13 cellular contexts compared by ENCODE assay signal in the genomic region with DNA sequence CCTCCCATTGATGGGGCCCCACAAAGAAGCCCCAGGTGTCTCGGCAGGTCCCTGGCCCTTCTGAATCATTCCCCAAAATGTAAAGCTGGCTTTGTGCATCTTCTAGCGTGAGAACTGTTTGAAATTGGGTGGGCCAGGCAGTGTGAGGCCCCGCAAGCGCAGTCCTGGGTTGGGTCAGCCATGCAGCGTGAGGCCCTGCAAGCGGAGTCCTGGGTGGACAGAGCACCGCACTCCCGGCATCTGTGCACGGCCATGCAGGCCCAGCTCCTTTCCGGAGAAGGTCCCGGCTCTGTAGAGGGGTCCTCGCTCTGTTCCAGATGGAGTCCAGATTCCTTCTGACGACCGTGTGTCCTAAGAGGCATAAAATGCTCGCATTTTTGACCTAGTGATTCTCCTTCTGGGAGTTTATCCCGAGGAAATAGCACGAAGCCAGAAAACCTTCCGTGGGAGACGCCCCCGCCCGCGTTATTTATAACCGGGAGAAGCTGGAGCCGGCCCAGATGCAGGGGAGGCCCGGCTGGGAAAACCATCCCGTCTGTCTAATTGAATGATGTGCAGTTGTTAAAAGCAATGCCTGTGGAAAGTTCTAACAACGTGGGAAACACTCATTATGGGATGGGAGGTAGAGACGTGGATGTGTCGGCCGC. TPM values are rescaled to one million over a fixed set of nuclear protein-coding genes. Genes with fewer than 3 reads are reported as not detected.
DNase-seq lines count a peak whose midpoint lies in the region; ATAC-seq, FAIRE-seq and TF ChIP-seq lines count a peak whose summit lies in the region.
"Had no signal": no experiment of that assay in that cellular context is flagged by ENCODE, and none has a peak within 500 bp of the region (broad histone marks: within the 10 kb centered on the region; RNA-seq: fewer than 3 reads in every experiment).

No MANE protein-coding gene starts in this region.

- FAIRE-seq in endometrium (lab: Jason Lieb, UNC), result peak; percentile 86

- H3K9me3 ChIP-seq in lung (ENCODE audit: control insufficient read depth in 2 of 2, insufficient read depth in 1 of 2, low read length in 1 of 2) (no peaks in the 10 kb centered on the region), A673 (ENCODE audit: low read depth, low read length, poor library complexity, severe bottlenecking) (no peaks in the 10 kb centered on the region)

- peak overlapping the region; percentile 75 for H3K27ac ChIP-seq in HL-60 (replicated peaks)
- H3K27ac ChIP-seq in lung (ENCODE audit: low read depth in 1 of 2, low read length in 1 of 2), result peak overlapping the region; percentile 43 to 79
- H3K27ac ChIP-seq in skin epidermis, result peak overlapping the region in 17 of 21 experiments; percentile 29 to 83 (median 55)
- no peak overlapping the region for H3K27ac ChIP-seq in A673 (ENCODE audit: low read depth, low read length, poor library complexity, severe bottlenecking)
- H3K27ac ChIP-seq: C4-2B, SJSA1 had no signal

- ATAC-seq in lung (ENCODE audit: insufficient read depth, low FRiP score) (no peak), HG03378 (IDR thresholded peaks at IDR 0.05; ENCODE audit: unreplicated experiment) (no peak)
- ATAC-seq: HCT116 had no signal

- CTCF ChIA-PET in A673 (lab: Charles Lee), result no interaction called here

- H3K4me3 ChIP-seq in HL-60 (replicated peaks; ENCODE audit: insufficient read depth, low read length) (no peak overlapping the region), lung (no peak overlapping the region), skin epidermis (no peak overlapping the region), A673 (ENCODE audit: low read depth, low read length, poor library complexity, severe bottlenecking) (no peak overlapping the region)
- H3K4me3 ChIP-seq: SJSA1 had no signal

- WGBS in lung, 2 donors, result 62 to 75% methylated on average over 29 to 30 of the region's 30 CpGs

- H3K27me3 ChIP-seq in HL-60 (ENCODE audit: insufficient read depth, poor library complexity, severe bottlenecking), result no peaks in the 10 kb centered on the region
- no peaks in the 10 kb centered on the region for H3K27me3 ChIP-seq in lung (ENCODE audit: control insufficient read depth, insufficient read depth)
- H3K27me3 ChIP-seq in A673 (replicated peaks; ENCODE audit: insufficient read depth, low read depth, low read length, poor library complexity), result no peaks in the 10 kb centered on the region
- H3K27me3 ChIP-seq: SJSA1 had no signal

- H3K4me1 ChIP-seq in lung (ENCODE audit: control insufficient read depth in 2 of 2, insufficient read depth in 2 of 2, low read length in 2 of 2) (peaks cover 14 to 34% of the 10 kb centered on the region in 2 donors), A673 (ENCODE audit: insufficient read depth, low read length, poor library complexity, severe bottlenecking) (peaks cover 3% of the 10 kb centered on the region)

- no peak for DNase-seq in HL-60 (ENCODE audit: low read depth in 1 of 2, low spot score in 1 of 2)
- no peak for DNase-seq in lung (ENCODE audit: low spot score)
- DNase-seq in A673 (ENCODE audit: low spot score), result no peak
- DNase-seq in H4 (ENCODE audit: low spot score), result no peak
- no peak for DNase-seq in NCI-H1048 (lab: John Stamatoyannopoulos, UW)
- DNase-seq: activated CD4-positive, CD25-positive, alpha-beta regulatory T cell treated with anti-CD3 and anti-CD28 coated beads, Interleukin-2, amount 50 U/mL, for 72 hours; activated effector memory CD4-positive, alpha-beta T cell treated with Interleukin-2 at 50 U/mL for 16 hours had no signal

- no TSS peak for BruUV-seq in A673 (replicated peaks; lab: Mats Ljungman, UMichigan)

- TF ChIP-seq CTCF in HL-60 (IDR thresholded peaks at IDR 0.05; ENCODE audit: insufficient read depth, low read length), result no peak
- TF ChIP-seq CTCF in lung (IDR thresholded peaks at IDR 0.05; ENCODE audit: control extremely low read depth, extremely low read depth), result no peak
- TF ChIP-seq CTCF in A673 (conservative IDR thresholded peaks at IDR 0.05; ENCODE audit: low read depth, low read length), result no peak

- POLR2A ChIA-PET in A673 (lab: Charles Lee; ENCODE audit: low non-redundant PET), result no interaction called here

- intact Hi-C loops in A673 (cut with micrococcal nuclease; ENCODE audit: unreplicated experiment), result no loop called here

- no peaks in the 10 kb centered on the region for H3K36me3 ChIP-seq in lung (ENCODE audit: control insufficient read depth in 2 of 2, insufficient read depth in 2 of 2, low read length in 2 of 2)
- H3K36me3 ChIP-seq in A673 (ENCODE audit: insufficient read depth, low read length, poor library complexity, severe bottlenecking), result no peaks in the 10 kb centered on the region

RNA-seq across cellular contexts. Expression of a gene that starts 19.4 kb away (rescaled TPM):
- total RNA-seq in lung (100 to 1,000 TPM in 1 of 2 donors, 10 to 100 TPM in 1; 64.3 to 101 TPM), A673 (2021) (37.2 and 50.2 TPM in 2 replicates)
- polyA plus RNA-seq in lung, result 10 to 100 TPM; 23.9 to 24.7 TPM
- 2.4 and 3.2 TPM in 2 replicates for total RNA-seq in H4 (2014; rRNA removed; shearing (Covaris generic))
